In the genomic region with DNA sequence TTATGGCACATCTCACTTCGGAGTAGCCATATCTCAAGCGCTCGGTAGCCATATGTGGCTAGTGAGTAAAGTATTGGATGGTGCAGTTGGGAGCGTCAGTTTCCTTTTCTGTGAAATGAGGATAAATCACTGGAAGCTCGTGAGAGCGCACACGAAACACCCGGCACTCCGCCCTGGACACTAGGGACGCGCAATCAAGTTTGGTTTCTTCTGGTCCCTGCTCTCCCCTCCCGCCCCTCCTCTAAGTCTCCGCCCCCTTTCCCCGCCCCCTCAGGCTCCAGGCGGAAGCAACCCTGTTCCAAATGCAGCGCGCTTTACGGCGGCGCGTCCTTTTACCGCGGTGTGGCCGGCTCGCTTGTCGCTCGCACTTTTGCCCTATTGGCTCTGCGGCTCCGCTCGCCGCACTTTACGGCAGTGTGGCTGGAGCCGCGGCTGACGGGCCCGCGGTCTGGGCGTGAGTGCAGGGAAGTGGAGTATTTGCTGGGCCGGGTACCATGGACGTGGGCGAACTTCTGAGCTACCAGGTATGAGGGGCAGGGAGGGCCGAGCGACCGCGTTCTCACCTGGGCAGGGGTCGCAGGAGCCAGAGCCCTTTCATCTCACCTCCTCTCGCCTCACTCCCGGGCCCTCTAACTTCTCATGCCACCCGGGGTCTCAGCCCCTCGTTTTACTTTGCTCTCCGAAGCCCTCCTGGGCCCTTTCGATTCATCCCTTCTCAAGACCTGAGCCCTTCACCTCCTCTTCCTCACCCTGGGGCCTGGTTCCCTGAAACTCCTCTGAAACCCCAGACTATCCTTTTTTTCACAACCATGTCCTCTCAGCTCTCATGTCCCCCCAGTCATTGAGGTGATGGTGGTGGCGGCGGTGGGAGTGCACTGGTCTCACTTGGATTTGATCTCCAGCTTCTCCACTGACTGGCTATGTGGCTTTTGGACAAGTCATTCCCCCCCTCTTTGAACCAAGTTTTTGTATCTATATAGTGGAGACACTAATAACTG, we compare ENCODE assay signal across 1 cellular context.
TF ChIP-seq lines count a peak whose summit lies in the region.

A gene with protein sequence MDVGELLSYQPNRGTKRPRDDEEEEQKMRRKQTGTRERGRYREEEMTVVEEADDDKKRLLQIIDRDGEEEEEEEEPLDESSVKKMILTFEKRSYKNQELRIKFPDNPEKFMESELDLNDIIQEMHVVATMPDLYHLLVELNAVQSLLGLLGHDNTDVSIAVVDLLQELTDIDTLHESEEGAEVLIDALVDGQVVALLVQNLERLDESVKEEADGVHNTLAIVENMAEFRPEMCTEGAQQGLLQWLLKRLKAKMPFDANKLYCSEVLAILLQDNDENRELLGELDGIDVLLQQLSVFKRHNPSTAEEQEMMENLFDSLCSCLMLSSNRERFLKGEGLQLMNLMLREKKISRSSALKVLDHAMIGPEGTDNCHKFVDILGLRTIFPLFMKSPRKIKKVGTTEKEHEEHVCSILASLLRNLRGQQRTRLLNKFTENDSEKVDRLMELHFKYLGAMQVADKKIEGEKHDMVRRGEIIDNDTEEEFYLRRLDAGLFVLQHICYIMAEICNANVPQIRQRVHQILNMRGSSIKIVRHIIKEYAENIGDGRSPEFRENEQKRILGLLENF (plus strand): TSS at position 402 of the 998 bp plus-strand sequence. CDS start 93 bp downstream, at position 495.

TF ChIP-seq in HepG2, 621 proteins besides CTCF, POLR2A, EP300 and RAD21 (continued from another document and continues in another):
- TF ChIP-seq, protein P1, sequence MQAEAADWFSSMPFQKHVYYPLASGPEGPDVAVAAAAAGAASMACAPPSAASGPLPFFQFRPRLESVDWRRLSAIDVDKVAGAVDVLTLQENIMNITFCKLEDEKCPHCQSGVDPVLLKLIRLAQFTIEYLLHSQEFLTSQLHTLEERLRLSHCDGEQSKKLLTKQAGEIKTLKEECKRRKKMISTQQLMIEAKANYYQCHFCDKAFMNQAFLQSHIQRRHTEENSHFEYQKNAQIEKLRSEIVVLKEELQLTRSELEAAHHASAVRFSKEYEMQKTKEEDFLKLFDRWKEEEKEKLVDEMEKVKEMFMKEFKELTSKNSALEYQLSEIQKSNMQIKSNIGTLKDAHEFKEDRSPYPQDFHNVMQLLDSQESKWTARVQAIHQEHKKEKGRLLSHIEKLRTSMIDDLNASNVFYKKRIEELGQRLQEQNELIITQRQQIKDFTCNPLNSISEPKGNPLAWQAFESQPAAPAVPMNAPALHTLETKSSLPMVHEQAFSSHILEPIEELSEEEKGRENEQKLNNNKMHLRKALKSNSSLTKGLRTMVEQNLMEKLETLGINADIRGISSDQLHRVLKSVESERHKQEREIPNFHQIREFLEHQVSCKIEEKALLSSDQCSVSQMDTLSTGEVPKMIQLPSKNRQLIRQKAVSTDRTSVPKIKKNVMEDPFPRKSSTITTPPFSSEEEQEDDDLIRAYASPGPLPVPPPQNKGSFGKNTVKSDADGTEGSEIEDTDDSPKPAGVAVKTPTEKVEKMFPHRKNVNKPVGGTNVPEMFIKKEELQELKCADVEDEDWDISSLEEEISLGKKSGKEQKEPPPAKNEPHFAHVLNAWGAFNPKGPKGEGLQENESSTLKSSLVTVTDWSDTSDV (CRISPR knock-in tag; IDR thresholded peaks at IDR 0.05), result no peak
- no peak; the same call in 1 of the 2 replicates for TF ChIP-seq SNAI1 (CRISPR knock-in tag; IDR thresholded peaks at IDR 0.05; ENCODE audit: borderline replicate concordance)
- TF ChIP-seq, protein P2, sequence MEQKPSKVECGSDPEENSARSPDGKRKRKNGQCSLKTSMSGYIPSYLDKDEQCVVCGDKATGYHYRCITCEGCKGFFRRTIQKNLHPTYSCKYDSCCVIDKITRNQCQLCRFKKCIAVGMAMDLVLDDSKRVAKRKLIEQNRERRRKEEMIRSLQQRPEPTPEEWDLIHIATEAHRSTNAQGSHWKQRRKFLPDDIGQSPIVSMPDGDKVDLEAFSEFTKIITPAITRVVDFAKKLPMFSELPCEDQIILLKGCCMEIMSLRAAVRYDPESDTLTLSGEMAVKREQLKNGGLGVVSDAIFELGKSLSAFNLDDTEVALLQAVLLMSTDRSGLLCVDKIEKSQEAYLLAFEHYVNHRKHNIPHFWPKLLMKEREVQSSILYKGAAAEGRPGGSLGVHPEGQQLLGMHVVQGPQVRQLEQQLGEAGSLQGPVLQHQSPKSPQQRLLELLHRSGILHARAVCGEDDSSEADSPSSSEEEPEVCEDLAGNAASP (CRISPR knock-in tag; IDR thresholded peaks at IDR 0.05; ENCODE audit: borderline replicate concordance), result peak; percentile 76
- no peak for TF ChIP-seq NR1H2 (CRISPR knock-in tag; IDR thresholded peaks at IDR 0.05; ENCODE audit: borderline replicate concordance, low read depth)
- TF ChIP-seq, protein P3, sequence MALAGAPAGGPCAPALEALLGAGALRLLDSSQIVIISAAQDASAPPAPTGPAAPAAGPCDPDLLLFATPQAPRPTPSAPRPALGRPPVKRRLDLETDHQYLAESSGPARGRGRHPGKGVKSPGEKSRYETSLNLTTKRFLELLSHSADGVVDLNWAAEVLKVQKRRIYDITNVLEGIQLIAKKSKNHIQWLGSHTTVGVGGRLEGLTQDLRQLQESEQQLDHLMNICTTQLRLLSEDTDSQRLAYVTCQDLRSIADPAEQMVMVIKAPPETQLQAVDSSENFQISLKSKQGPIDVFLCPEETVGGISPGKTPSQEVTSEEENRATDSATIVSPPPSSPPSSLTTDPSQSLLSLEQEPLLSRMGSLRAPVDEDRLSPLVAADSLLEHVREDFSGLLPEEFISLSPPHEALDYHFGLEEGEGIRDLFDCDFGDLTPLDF (CRISPR knock-in tag; IDR thresholded peaks at IDR 0.05), result peak; percentile 87
- TF ChIP-seq, protein P4, sequence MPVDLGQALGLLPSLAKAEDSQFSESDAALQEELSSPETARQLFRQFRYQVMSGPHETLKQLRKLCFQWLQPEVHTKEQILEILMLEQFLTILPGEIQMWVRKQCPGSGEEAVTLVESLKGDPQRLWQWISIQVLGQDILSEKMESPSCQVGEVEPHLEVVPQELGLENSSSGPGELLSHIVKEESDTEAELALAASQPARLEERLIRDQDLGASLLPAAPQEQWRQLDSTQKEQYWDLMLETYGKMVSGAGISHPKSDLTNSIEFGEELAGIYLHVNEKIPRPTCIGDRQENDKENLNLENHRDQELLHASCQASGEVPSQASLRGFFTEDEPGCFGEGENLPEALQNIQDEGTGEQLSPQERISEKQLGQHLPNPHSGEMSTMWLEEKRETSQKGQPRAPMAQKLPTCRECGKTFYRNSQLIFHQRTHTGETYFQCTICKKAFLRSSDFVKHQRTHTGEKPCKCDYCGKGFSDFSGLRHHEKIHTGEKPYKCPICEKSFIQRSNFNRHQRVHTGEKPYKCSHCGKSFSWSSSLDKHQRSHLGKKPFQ (CRISPR knock-in tag; IDR thresholded peaks at IDR 0.05; ENCODE audit: insufficient replicate concordance), result no peak
- TF ChIP-seq ZNF546 (CRISPR knock-in tag; conservative IDR thresholded peaks at IDR 0.05), result 0 out of 2 replicates have a peak, but pooled peaks have one; percentile 76
- TF ChIP-seq ZNF614 (CRISPR knock-in tag; IDR thresholded peaks at IDR 0.05; ENCODE audit: borderline replicate concordance), result peak; percentile 96; the same call in 1 of the 2 replicates
- no peak for TF ChIP-seq TRIM24 (CRISPR knock-in tag; IDR thresholded peaks at IDR 0.05)
- TF ChIP-seq, protein P5, sequence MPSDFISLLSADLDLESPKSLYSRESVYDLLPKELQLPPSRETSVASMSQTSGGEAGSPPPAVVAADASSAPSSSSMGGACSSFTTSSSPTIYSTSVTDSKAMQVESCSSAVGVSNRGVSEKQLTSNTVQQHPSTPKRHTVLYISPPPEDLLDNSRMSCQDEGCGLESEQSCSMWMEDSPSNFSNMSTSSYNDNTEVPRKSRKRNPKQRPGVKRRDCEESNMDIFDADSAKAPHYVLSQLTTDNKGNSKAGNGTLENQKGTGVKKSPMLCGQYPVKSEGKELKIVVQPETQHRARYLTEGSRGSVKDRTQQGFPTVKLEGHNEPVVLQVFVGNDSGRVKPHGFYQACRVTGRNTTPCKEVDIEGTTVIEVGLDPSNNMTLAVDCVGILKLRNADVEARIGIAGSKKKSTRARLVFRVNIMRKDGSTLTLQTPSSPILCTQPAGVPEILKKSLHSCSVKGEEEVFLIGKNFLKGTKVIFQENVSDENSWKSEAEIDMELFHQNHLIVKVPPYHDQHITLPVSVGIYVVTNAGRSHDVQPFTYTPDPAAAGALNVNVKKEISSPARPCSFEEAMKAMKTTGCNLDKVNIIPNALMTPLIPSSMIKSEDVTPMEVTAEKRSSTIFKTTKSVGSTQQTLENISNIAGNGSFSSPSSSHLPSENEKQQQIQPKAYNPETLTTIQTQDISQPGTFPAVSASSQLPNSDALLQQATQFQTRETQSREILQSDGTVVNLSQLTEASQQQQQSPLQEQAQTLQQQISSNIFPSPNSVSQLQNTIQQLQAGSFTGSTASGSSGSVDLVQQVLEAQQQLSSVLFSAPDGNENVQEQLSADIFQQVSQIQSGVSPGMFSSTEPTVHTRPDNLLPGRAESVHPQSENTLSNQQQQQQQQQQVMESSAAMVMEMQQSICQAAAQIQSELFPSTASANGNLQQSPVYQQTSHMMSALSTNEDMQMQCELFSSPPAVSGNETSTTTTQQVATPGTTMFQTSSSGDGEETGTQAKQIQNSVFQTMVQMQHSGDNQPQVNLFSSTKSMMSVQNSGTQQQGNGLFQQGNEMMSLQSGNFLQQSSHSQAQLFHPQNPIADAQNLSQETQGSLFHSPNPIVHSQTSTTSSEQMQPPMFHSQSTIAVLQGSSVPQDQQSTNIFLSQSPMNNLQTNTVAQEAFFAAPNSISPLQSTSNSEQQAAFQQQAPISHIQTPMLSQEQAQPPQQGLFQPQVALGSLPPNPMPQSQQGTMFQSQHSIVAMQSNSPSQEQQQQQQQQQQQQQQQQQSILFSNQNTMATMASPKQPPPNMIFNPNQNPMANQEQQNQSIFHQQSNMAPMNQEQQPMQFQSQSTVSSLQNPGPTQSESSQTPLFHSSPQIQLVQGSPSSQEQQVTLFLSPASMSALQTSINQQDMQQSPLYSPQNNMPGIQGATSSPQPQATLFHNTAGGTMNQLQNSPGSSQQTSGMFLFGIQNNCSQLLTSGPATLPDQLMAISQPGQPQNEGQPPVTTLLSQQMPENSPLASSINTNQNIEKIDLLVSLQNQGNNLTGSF (CRISPR knock-in tag; IDR thresholded peaks at IDR 0.05), result peak; percentile 95
- no peak for TF ChIP-seq TBX3 (IDR thresholded peaks at IDR 0.05; ENCODE audit: borderline replicate concordance)
- peak; percentile 72 for TF ChIP-seq ISL2 (CRISPR knock-in tag; IDR thresholded peaks at IDR 0.05)
- TF ChIP-seq BHLHE40 (IDR thresholded peaks at IDR 0.05; ENCODE audit: low read length), result peak; percentile 42; the same call in 1 of the 2 replicates
- TF ChIP-seq, protein P6, sequence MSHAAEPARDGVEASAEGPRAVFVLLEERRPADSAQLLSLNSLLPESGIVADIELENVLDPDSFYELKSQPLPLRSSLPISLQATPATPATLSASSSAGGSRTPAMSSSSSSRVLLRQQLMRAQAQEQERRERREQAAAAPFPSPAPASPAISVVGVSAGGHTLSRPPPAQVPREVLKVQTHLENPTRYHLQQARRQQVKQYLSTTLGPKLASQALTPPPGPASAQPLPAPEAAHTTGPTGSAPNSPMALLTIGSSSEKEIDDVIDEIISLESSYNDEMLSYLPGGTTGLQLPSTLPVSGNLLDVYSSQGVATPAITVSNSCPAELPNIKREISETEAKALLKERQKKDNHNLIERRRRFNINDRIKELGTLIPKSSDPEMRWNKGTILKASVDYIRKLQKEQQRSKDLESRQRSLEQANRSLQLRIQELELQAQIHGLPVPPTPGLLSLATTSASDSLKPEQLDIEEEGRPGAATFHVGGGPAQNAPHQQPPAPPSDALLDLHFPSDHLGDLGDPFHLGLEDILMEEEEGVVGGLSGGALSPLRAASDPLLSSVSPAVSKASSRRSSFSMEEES (CRISPR knock-in tag; IDR thresholded peaks at IDR 0.05), result peak; percentile 34; the same call in 1 of the 2 replicates
- no peak for TF ChIP-seq HOXA7 (CRISPR knock-in tag; IDR thresholded peaks at IDR 0.05)
- TF ChIP-seq CHCHD3 (CRISPR knock-in tag; IDR thresholded peaks at IDR 0.05), result no peak
- TF ChIP-seq, protein P7, sequence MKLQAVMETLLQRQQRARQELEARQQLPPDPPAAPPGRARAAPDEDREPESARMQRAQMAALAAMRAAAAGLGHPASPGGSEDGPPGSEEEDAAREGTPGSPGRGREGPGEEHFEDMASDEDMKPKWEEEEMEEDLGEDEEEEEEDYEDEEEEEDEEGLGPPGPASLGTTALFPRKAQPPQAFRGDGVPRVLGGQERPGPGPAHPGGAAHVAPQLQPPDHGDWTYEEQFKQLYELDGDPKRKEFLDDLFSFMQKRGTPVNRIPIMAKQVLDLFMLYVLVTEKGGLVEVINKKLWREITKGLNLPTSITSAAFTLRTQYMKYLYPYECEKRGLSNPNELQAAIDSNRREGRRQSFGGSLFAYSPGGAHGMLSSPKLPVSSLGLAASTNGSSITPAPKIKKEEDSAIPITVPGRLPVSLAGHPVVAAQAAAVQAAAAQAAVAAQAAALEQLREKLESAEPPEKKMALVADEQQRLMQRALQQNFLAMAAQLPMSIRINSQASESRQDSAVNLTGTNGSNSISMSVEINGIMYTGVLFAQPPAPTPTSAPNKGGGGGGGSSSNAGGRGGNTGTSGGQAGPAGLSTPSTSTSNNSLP (IDR thresholded peaks at IDR 0.05; ENCODE audit: low read depth, low read length), result no peak
- peak; percentile 77 for TF ChIP-seq ZNF121 (CRISPR knock-in tag; IDR thresholded peaks at IDR 0.05)
- no peak for TF ChIP-seq SCMH1 (CRISPR knock-in tag; IDR thresholded peaks at IDR 0.05; ENCODE audit: borderline replicate concordance)
- peak; percentile 89 for TF ChIP-seq ATF1 (CRISPR knock-in tag; IDR thresholded peaks at IDR 0.05)
